18 cellular contexts compared by ENCODE assay signal in the genomic region with DNA sequence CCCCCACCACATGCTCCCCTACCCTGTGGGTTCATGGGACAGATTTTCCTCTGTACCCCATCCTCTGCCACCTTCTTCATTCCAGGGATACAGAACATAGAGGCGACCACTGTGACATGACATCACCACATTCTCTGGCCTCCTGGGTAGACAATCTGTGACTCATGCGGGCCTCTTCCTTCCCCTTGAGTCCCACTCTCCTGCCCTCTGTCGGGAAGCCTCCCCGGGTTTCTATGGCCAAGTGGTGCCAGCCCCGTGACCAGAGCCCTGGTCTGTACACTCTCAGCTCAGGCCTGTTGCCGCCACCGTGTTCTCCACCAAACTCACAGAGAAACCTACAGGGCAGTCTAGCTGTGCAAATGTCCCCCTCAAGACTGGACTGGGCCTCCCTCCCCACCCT. TPM values are rescaled to one million over a fixed set of nuclear protein-coding genes. Genes with fewer than 3 reads are reported as not detected.
A peak's percentile ranks its signal among the peaks of the same experiment; 100 is the strongest.
DNase-seq lines count a peak whose midpoint lies in the region; FAIRE-seq and TF ChIP-seq lines count a peak whose summit lies in the region.
"Had no signal": no experiment of that assay in that cellular context is flagged by ENCODE, and none has a peak within 500 bp of the region (broad histone marks: within the 10 kb centered on the region; RNA-seq: fewer than 3 reads in every experiment).

No MANE protein-coding gene starts in this region.

- no peak overlapping the region for H4K91ac ChIP-seq in trophoblast cell (ENCODE audit: low read depth, low read length)

- H3K9me3 Mint-ChIP-seq in endothelial cell (ENCODE audit: unreplicated experiment): no peaks in the 10 kb centered on the region
- H3K9me3 Mint-ChIP-seq: activated CD4-positive, alpha-beta T cell treated with anti-CD3 and anti-CD28 coated beads, Interleukin-2, amount 10 ng/mL, durations not matched to agents 7 days and 5 days; activated T-helper 1 cell treated with anti-CD3 and anti-CD28 coated beads, Interleukin-12 subunit alpha, Interleukin-12 subunit beta, Interleukin-2, Interleukin-4 antibody, amounts not matched to agents 30 ng/mL and 10 ng/mL and 1 ng/mL, durations not matched to agents 14 hours and 24 hours and 36 hours; T-helper 1 cell treated with Interleukin-12 subunit alpha and Interleukin-12 subunit beta and Interleukin-4 antibody, amounts not matched to agents 30 μg/mL and 1 μg/mL, for 36 hours had no signal

- H3K27ac ChIP-seq in Karpas-422 (ENCODE audit: low read length) (peak overlapping the region; percentile 86), endothelial cell of umbilical vein (ENCODE audit: insufficient read depth, low read depth, low read length) (peak overlapping the region; percentile 73), trophoblast cell (ENCODE audit: low read depth, low read length) (no peak overlapping the region)
- H3K27ac ChIP-seq: tibial artery had no signal

- no peaks in the 10 kb centered on the region for H3K9me2 ChIP-seq in Karpas-422 (replicated peaks; ENCODE audit: insufficient read depth, low read length)

- DNase-seq in ACHN (peak; percentile 77), Karpas-422 (no peak), endothelial cell of umbilical vein (ENCODE audit: low read depth, low spot score) (peak; percentile 36), trophoblast cell (peak in 1 of 2 donors; percentile 34), HT-29 (ENCODE audit: low spot score) (no peak), DMS153 treated with DMSO at 0.1 percent for 48 hours (lab: John Stamatoyannopoulos, UW; ENCODE audit: unreplicated experiment) (no peak), endothelial cell (ENCODE audit: low spot score) (no peak), frontal cortex (ENCODE audit: low spot score in 2 of 2) (no peak)
- DNase-seq: activated CD4-positive, alpha-beta T cell treated with anti-CD3 and anti-CD28 coated beads, Interleukin-2, amount 10 ng/mL, durations not matched to agents 7 days and 5 days; AML-193; effector memory CD4-positive, alpha-beta T cell; left cardiac atrium; NCI-H2227 treated with DMSO at 0.1 percent for 48 hours; tibial artery had no signal

- WGBS in trophoblast cell (ENCODE audit: extremely low coverage, insufficient coverage, insufficient read length): no CpG with 5 or more reads among the region's 7 CpGs

- no peak overlapping the region for H3K23ac ChIP-seq in trophoblast cell (ENCODE audit: low read length)

- in situ Hi-C loops in ACHN (cut with HindIII; ENCODE audit: low pct_ligation_motif_present, low pct_unique_long_range_greater_than_20kb, low sequenced_read_pairs): no loop called here

- H3K4ac ChIP-seq in trophoblast cell (ENCODE audit: low read depth, low read length): no peak overlapping the region

- no peaks in the 10 kb centered on the region for H3K79me1 ChIP-seq in trophoblast cell (ENCODE audit: low read length)

- peaks cover 94% of the 10 kb centered on the region for H3K79me2 ChIP-seq in Karpas-422 (ENCODE audit: low read length)
- no peaks in the 10 kb centered on the region for H3K79me2 ChIP-seq in endothelial cell of umbilical vein (ENCODE audit: control insufficient read depth, insufficient read depth, low read length)
- H3K79me2 ChIP-seq in trophoblast cell (ENCODE audit: control insufficient read depth, insufficient read depth, low read length, poor library complexity): no peaks in the 10 kb centered on the region

- no peak overlapping the region for H4K8ac ChIP-seq in trophoblast cell (ENCODE audit: low read depth, low read length)

- H3K36me3 ChIP-seq in Karpas-422 (ENCODE audit: insufficient read depth, low read length) (peaks cover 11% of the 10 kb centered on the region; the same call in 1 of the 2 replicates), endothelial cell of umbilical vein (ENCODE audit: control insufficient read depth in 2 of 2, extremely low read depth in 1 of 2, insufficient read depth in 2 of 2, low read length in 2 of 2) (no peaks in the 10 kb centered on the region), trophoblast cell (ENCODE audit: control insufficient read depth in 1 of 2, insufficient read depth in 2 of 2, low read length in 2 of 2) (no peaks in the 10 kb centered on the region)
- H3K36me3 ChIP-seq: tibial artery had no signal

- BruUV-seq in endothelial cell of umbilical vein (replicated peaks; lab: Mats Ljungman, UMichigan): no TSS peak

- H3K9me1 ChIP-seq in endothelial cell of umbilical vein (replicated peaks; ENCODE audit: control insufficient read depth, extremely low read depth, insufficient read depth, low read length): no peaks in the 10 kb centered on the region

- H3K18ac ChIP-seq in trophoblast cell (ENCODE audit: low read length): no peak overlapping the region

- H2AFZ ChIP-seq in Karpas-422 (ENCODE audit: low read length) (no peak overlapping the region), endothelial cell of umbilical vein (ENCODE audit: low read depth, low read length) (peak overlapping the region; percentile 41), trophoblast cell (ENCODE audit: insufficient read depth, low read length, poor library complexity) (no peak overlapping the region)

- no peak overlapping the region for H3K4me3 Mint-ChIP-seq in endothelial cell (ENCODE audit: unreplicated experiment)
- H3K4me3 Mint-ChIP-seq: activated CD4-positive, alpha-beta T cell treated with anti-CD3 and anti-CD28 coated beads, Interleukin-2, amount 10 ng/mL, durations not matched to agents 7 days and 5 days; activated T-helper 1 cell treated with anti-CD3 and anti-CD28 coated beads, Interleukin-12 subunit alpha, Interleukin-12 subunit beta, Interleukin-2, Interleukin-4 antibody, amounts not matched to agents 30 ng/mL and 10 ng/mL and 1 ng/mL, durations not matched to agents 14 hours and 24 hours and 36 hours; T-helper 1 cell treated with Interleukin-12 subunit alpha and Interleukin-12 subunit beta and Interleukin-4 antibody, amounts not matched to agents 30 μg/mL and 1 μg/mL, for 36 hours had no signal

- dilution Hi-C loops in endothelial cell of umbilical vein (cut with MboI; ENCODE audit: extremely low pct_ligation_motif_present, low sequenced_read_pairs): no loop called here

- POLR2A ChIA-PET in endothelial cell of umbilical vein (lab: Charles Lee): no interaction called here

- no peak overlapping the region for H2BK12ac ChIP-seq in trophoblast cell (ENCODE audit: low read length)

- H3K4me2 ChIP-seq in Karpas-422 (ENCODE audit: low read depth, low read length, poor library complexity, severe bottlenecking) (no peak overlapping the region), endothelial cell of umbilical vein (ENCODE audit: insufficient read depth, low read length) (peak overlapping the region; percentile 28), trophoblast cell (ENCODE audit: low read length) (no peak overlapping the region)
- H3K4me2 ChIP-seq: smooth muscle cell had no signal

- no peak for TF ChIP-seq POLR2A in endothelial cell of umbilical vein (IDR thresholded peaks at IDR 0.05; ENCODE audit: low read depth, low read length)

- peak; percentile 84 for FAIRE-seq in endothelial cell of umbilical vein (lab: Jason Lieb, UNC)
- no peak for FAIRE-seq in frontal cortex (lab: Jason Lieb, UNC)
- FAIRE-seq: H1 had no signal

- no peak overlapping the region for H2AK5ac ChIP-seq in trophoblast cell (ENCODE audit: low read length)

- TF ChIP-seq CTCF in endothelial cell of umbilical vein (IDR thresholded peaks at IDR 0.05; ENCODE audit: extremely low read depth in 1 of 2, insufficient read depth in 1 of 2, low read depth in 1 of 2, low read length in 2 of 2): no peak
- no peak for TF ChIP-seq CTCF in endothelial cell (IDR thresholded peaks at IDR 0.05; ENCODE audit: unreplicated experiment)

- no peaks in the 10 kb centered on the region for H3K36me3 Mint-ChIP-seq in endothelial cell (ENCODE audit: low read depth, unreplicated experiment)

- no peak overlapping the region for H3K4me3 ChIP-seq in Karpas-422 (ENCODE audit: low read length)
- H3K4me3 ChIP-seq in endothelial cell of umbilical vein (replicated peaks in 1 of 3; ENCODE audit: insufficient read depth in 1 of 3, low read depth in 1 of 3, low read length in 3 of 3): no peak overlapping the region
- H3K4me3 ChIP-seq in trophoblast cell (ENCODE audit: low read depth, low read length): no peak overlapping the region
- H3K4me3 ChIP-seq: smooth muscle cell, tibial artery had no signal

- no peak overlapping the region for H2BK120ac ChIP-seq in trophoblast cell (ENCODE audit: insufficient read depth, low read length, poor library complexity)

- H3K27me3 ChIP-seq in Karpas-422 (ENCODE audit: low read length): no peaks in the 10 kb centered on the region
- H3K27me3 ChIP-seq in endothelial cell of umbilical vein (ENCODE audit: control insufficient read depth in 2 of 2, insufficient read depth in 2 of 2, low read length in 2 of 2): no peaks in the 10 kb centered on the region
- no peaks in the 10 kb centered on the region for H3K27me3 ChIP-seq in trophoblast cell (ENCODE audit: insufficient read depth, low read length)
- H3K27me3 ChIP-seq: tibial artery had no signal

- intact Hi-C loops in endothelial cell of umbilical vein (cut with micrococcal nuclease): loop anchor here (2.0 kb wide), 1 partner anchor 47 kb away; no protein-coding TSS in a partner anchor

- peak overlapping the region; percentile 5 for H3K14ac ChIP-seq in trophoblast cell (ENCODE audit: low read length)

- H4K20me1 ChIP-seq in Karpas-422 (ENCODE audit: insufficient read depth, low read depth, low read length): no peaks in the 10 kb centered on the region
- H4K20me1 ChIP-seq in endothelial cell of umbilical vein (replicated peaks; ENCODE audit: control insufficient read depth, extremely low read depth, insufficient read depth, low read length): no peaks in the 10 kb centered on the region

- H3K4me1 ChIP-seq in Karpas-422 (ENCODE audit: low read length): peaks cover 97% of the 10 kb centered on the region
- peaks cover 14% of the 10 kb centered on the region for H3K4me1 ChIP-seq in endothelial cell of umbilical vein (ENCODE audit: control insufficient read depth, extremely low read depth, insufficient read depth, low read length)
- peaks cover 18 to 26% of the 10 kb centered on the region in 2 experiments for H3K4me1 ChIP-seq in trophoblast cell (ENCODE audit: control insufficient read depth in 1 of 2, insufficient read depth in 2 of 2, low read length in 2 of 2)

- H4K12ac ChIP-seq in trophoblast cell (ENCODE audit: low read depth, low read length): no peak overlapping the region

- peaks cover 5% of the 10 kb centered on the region for H3K4me1 Mint-ChIP-seq in endothelial cell (ENCODE audit: unreplicated experiment)

- H3K27me3 Mint-ChIP-seq in endothelial cell (ENCODE audit: unreplicated experiment): peaks cover 2% of the 10 kb centered on the region

- H2BK5ac ChIP-seq in trophoblast cell (ENCODE audit: low read depth, low read length, poor library complexity): no peak overlapping the region

- H3K9me3 ChIP-seq in Karpas-422 (ENCODE audit: low read length) (no peaks in the 10 kb centered on the region), endothelial cell of umbilical vein (replicated peaks; ENCODE audit: control insufficient read depth, insufficient read depth, low read length) (no peaks in the 10 kb centered on the region), trophoblast cell (ENCODE audit: insufficient read depth, low read depth, low read length) (peaks cover 4% of the 10 kb centered on the region)
- H3K9me3 ChIP-seq: tibial artery had no signal

- H3K27ac Mint-ChIP-seq in endothelial cell (ENCODE audit: unreplicated experiment): no peak overlapping the region
- H3K27ac Mint-ChIP-seq: activated CD4-positive, alpha-beta T cell treated with anti-CD3 and anti-CD28 coated beads, Interleukin-2, amount 10 ng/mL, durations not matched to agents 7 days and 5 days; activated T-helper 1 cell treated with anti-CD3 and anti-CD28 coated beads, Interleukin-12 subunit alpha, Interleukin-12 subunit beta, Interleukin-2, Interleukin-4 antibody, amounts not matched to agents 30 ng/mL and 10 ng/mL and 1 ng/mL, durations not matched to agents 14 hours and 24 hours and 36 hours; T-helper 1 cell treated with Interleukin-12 subunit alpha and Interleukin-12 subunit beta and Interleukin-4 antibody, amounts not matched to agents 30 μg/mL and 1 μg/mL, for 36 hours had no signal

- H3K9ac ChIP-seq in Karpas-422 (ENCODE audit: low read length) (no peak overlapping the region), endothelial cell of umbilical vein (replicated peaks; ENCODE audit: extremely low read depth, insufficient read depth, low read length) (peak overlapping the region; percentile 16), trophoblast cell (ENCODE audit: low read length) (no peak overlapping the region)

- CTCF ChIA-PET in endothelial cell of umbilical vein (lab: Charles Lee): interaction anchor here (1.0 kb wide), 1 partner anchor 15 kb away, joined by 3 read pairs; no protein-coding TSS in a partner anchor

RNA-seq across cellular contexts. Expression of a gene that starts 8.0 kb away (rescaled TPM):
- 40.1 and 56.1 TPM in 2 replicates for total RNA-seq in Karpas-422 (2014; rRNA removed; shearing (Covaris generic); ENCODE audit: low replicate concordance)
- 8.4 and 9.6 TPM in 2 replicates for total RNA-seq in endothelial cell of umbilical vein
- polyA plus RNA-seq in endothelial cell of umbilical vein: 0.67 and 0.72 TPM in 2 replicates
- polyA plus RNA-seq in endothelial cell of umbilical vein (2011; cell fraction: cytosol; rRNA removed): 1.4 and 1.6 TPM in 2 replicates
- 5.6 and 6.1 TPM in 2 replicates for polyA plus RNA-seq in endothelial cell of umbilical vein (2011; cell fraction: nucleus; rRNA removed)
- 4.0 and 5.9 TPM in 2 replicates for polyA plus RNA-seq in endothelial cell of umbilical vein (2012)
- 2.8 and 3.2 TPM in 2 replicates for polyA minus RNA-seq in endothelial cell of umbilical vein
- polyA minus RNA-seq in endothelial cell of umbilical vein (2011; cell fraction: cytosol; rRNA and poly(A)+ RNA removed): 1.0 TPM
- polyA minus RNA-seq in endothelial cell of umbilical vein (2011; cell fraction: nucleus; rRNA and poly(A)+ RNA removed): 4.1 and 5.3 TPM in 2 replicates
- polyA plus RNA-seq in trophoblast cell (2013): 7.4 and 7.6 TPM in 2 replicates
- total RNA-seq in HT-29 (2014; rRNA removed; shearing (Covaris generic)): 4.4 and 5.3 TPM in 2 replicates
- 0.46 TPM for total RNA-seq in endothelial cell (ENCODE audit: unreplicated experiment)
- total RNA-seq in frontal cortex: 0.82 TPM

Comparison
In these comparisons a context has a peak if more than half of its experiments do, and no peak if none do; other contexts are left out.
1. DNase-seq: peak in ACHN (single experiment) and endothelial cell of umbilical vein (single experiment); none in Karpas-422 (single experiment), HT-29 (single experiment), DMS153 treated with DMSO at 0.1 percent for 48 hours (single experiment), endothelial cell (single experiment) and frontal cortex (0 of 2).